In genomic region chr15:28123408-28124023, GRCh38 we compare ENCODE assay signal across 8 cellular contexts. TPM values are rescaled to one million over a fixed set of nuclear protein-coding genes. Genes with fewer than 3 reads are reported as not detected.
A peak's percentile ranks its signal among the peaks of the same experiment; 100 is the strongest.
DNase-seq lines count a peak whose midpoint lies in the region; ATAC-seq and TF ChIP-seq lines count a peak whose summit lies in the region.

No MANE protein-coding gene starts in this region.

- no peaks in the 10 kb centered on the region for H4K20me1 ChIP-seq in mammary epithelial cell (ENCODE audit: insufficient read depth, low read length)

- dilution Hi-C loops in mammary epithelial cell (cut with HindIII; ENCODE audit: low sequenced_read_pairs) = no loop called here

- WGBS in mammary epithelial cell (ENCODE audit: low coverage, missing lambda C conversion rate) = 8% methylated on average over 6 of the region's 6 CpGs

- no peaks in the 10 kb centered on the region for H3K79me2 ChIP-seq in mammary epithelial cell (ENCODE audit: insufficient read depth, low read length)

- in situ Hi-C loops in mammary epithelial cell (cut with MboI; ENCODE audit: low sequenced_read_pairs in 2 of 2) = loop anchor here in 1 of 2 donors (10.0 kb wide), 1 partner anchor 1229 kb away; no protein-coding TSS in a partner anchor

- H3K4me2 ChIP-seq in mammary epithelial cell (ENCODE audit: insufficient read depth, low read depth, low read length) = peak overlapping the region; percentile 11

- no peak overlapping the region for H3K4me3 ChIP-seq in CD4-positive, alpha-beta memory T cell (ENCODE audit: low read length in 2 of 2)
- no peak overlapping the region for H3K4me3 ChIP-seq in mammary epithelial cell (replicated peaks in 1 of 3; ENCODE audit: insufficient read depth in 1 of 3, low read depth in 2 of 3, low read length in 3 of 3)

- ATAC-seq in GM21576 (IDR thresholded peaks at IDR 0.05; ENCODE audit: unreplicated experiment) = peak; percentile 79
- no peak for ATAC-seq in GM21528 (IDR thresholded peaks at IDR 0.05; ENCODE audit: low FRiP score, unreplicated experiment)

- POLR2A ChIA-PET in CD4-positive, alpha-beta memory T cell (lab: Charles Lee; ENCODE audit: partially characterized antibody) = interaction anchor here (1.8 to 5.1 kb wide), 2 partner anchors 13 to 27 kb away, joined by 7 to 29 read pairs; no protein-coding TSS in a partner anchor

- peak overlapping the region in 1 of 7 donors; percentile 88 for H3K27ac Mint-ChIP-seq in CD4-positive, alpha-beta memory T cell
- H3K27ac Mint-ChIP-seq in immature natural killer cell = no peak overlapping the region

- H3K9me3 Mint-ChIP-seq in CD4-positive, alpha-beta memory T cell = no peaks in the 10 kb centered on the region
- H3K9me3 Mint-ChIP-seq in immature natural killer cell = no peaks in the 10 kb centered on the region

- H2AFZ ChIP-seq in mammary epithelial cell (ENCODE audit: low read depth, low read length) = no peak overlapping the region

- no peak overlapping the region for H3K9ac ChIP-seq in mammary epithelial cell (ENCODE audit: insufficient read depth, low read length)

- no TSS peak for BruUV-seq in mammary epithelial cell (replicated peaks; lab: Mats Ljungman, UMichigan)

- no peaks in the 10 kb centered on the region for H3K27me3 ChIP-seq in CD4-positive, alpha-beta memory T cell (ENCODE audit: insufficient read depth, low read length)
- H3K27me3 ChIP-seq in mammary epithelial cell (ENCODE audit: insufficient read depth, low read length) = no peaks in the 10 kb centered on the region

- H3K27ac ChIP-seq in CD4-positive, alpha-beta memory T cell (ENCODE audit: low read depth, low read length) = no peak overlapping the region
- peak overlapping the region; percentile 47 for H3K27ac ChIP-seq in mammary epithelial cell (ENCODE audit: insufficient read depth, low read depth, low read length)

- H3K4me1 Mint-ChIP-seq in CD4-positive, alpha-beta memory T cell = peaks cover 2 to 14% (median 5%) of the 10 kb centered on the region in 4 donors
- peaks cover 4 to 7% of the 10 kb centered on the region in 2 donors for H3K4me1 Mint-ChIP-seq in immature natural killer cell

- intact Hi-C loops in CD4-positive, alpha-beta memory T cell (cut with micrococcal nuclease) = loop anchor here (1.0 kb wide), 1 partner anchor 37 kb away; no protein-coding TSS in a partner anchor
- intact Hi-C loops in mammary epithelial cell (cut with micrococcal nuclease) = loop anchor here (1.0 to 10.0 kb wide), 3 partner anchors 37 to 1232 kb away; no protein-coding TSS in a partner anchor

- no peaks in the 10 kb centered on the region for H3K9me3 ChIP-seq in CD4-positive, alpha-beta memory T cell (ENCODE audit: control insufficient read depth in 1 of 2, low read length in 2 of 2)
- no peaks in the 10 kb centered on the region for H3K9me3 ChIP-seq in mammary epithelial cell (replicated peaks; ENCODE audit: insufficient read depth, low read length)

- no peaks in the 10 kb centered on the region for H3K27me3 Mint-ChIP-seq in CD4-positive, alpha-beta memory T cell
- H3K27me3 Mint-ChIP-seq in immature natural killer cell (ENCODE audit: low read depth in 3 of 3) = peaks cover 0 to 2% (median 0%) of the 10 kb centered on the region in 3 donors

- CTCF ChIA-PET in CD4-positive, alpha-beta memory T cell (lab: Charles Lee; ENCODE audit: partially characterized antibody) = interaction anchor here (0.6 to 7.0 kb wide), 19 partner anchors 9 to 137 kb away, joined by 3 to 68 read pairs (median 5); partner anchors contain the start of gene OCA2
- CTCF ChIA-PET in mammary epithelial cell (lab: Charles Lee; ENCODE audit: low non-redundant PET) = interaction anchor here (0.6 kb wide), 1 partner anchor 1232 kb away, joined by 3 read pairs; no protein-coding TSS in a partner anchor

- peak in 3 of 5 donors; percentile 20 to 39 (median 21) for DNase-seq in CD4-positive, alpha-beta memory T cell
- DNase-seq in NCI-H128 (lab: John Stamatoyannopoulos, UW; ENCODE audit: unreplicated experiment) (peak; percentile 7), T-helper 2 cell (peak in 3 of 5 experiments; percentile 28 to 55 (median 31)), mammary epithelial cell (peak; percentile 93), immature natural killer cell (peak; percentile 46 to 73 (median 51))
- peak; percentile 25 to 34 (median 26) for DNase-seq in stimulated activated CD4-positive, alpha-beta T cell treated with anti-CD3 and anti-CD28 coated beads, Interleukin-12 subunit alpha, Interleukin-12 subunit beta, amount 100 ng/mL, for 48 hours (ENCODE audit: low read depth in 2 of 3, low spot score in 1 of 3)

- H3K4me3 Mint-ChIP-seq in CD4-positive, alpha-beta memory T cell = no peak overlapping the region
- no peak overlapping the region for H3K4me3 Mint-ChIP-seq in immature natural killer cell

- H3K36me3 Mint-ChIP-seq in CD4-positive, alpha-beta memory T cell = peaks cover 32 to 50% of the 10 kb centered on the region in 2 donors
- H3K36me3 Mint-ChIP-seq in immature natural killer cell = peaks cover 19 to 34% (median 24%) of the 10 kb centered on the region in 3 donors

- peaks cover 9% of the 10 kb centered on the region for H3K36me3 ChIP-seq in CD4-positive, alpha-beta memory T cell (ENCODE audit: insufficient read depth, low read length)
- H3K36me3 ChIP-seq in mammary epithelial cell (ENCODE audit: insufficient read depth, low read length) = peaks cover 10% of the 10 kb centered on the region

- TF ChIP-seq CTCF in mammary epithelial cell (conservative IDR thresholded peaks at IDR 0.05 in 1 of 2, IDR thresholded peaks at IDR 0.05 in 1 of 2; ENCODE audit: extremely low read depth in 1 of 2, insufficient read depth in 1 of 2, low read depth in 1 of 2, low read length in 2 of 2) = peak; percentile 70 to 78

- no peaks in the 10 kb centered on the region for H3K4me1 ChIP-seq in CD4-positive, alpha-beta memory T cell (ENCODE audit: insufficient read depth, low read length)
- peaks cover 11% of the 10 kb centered on the region for H3K4me1 ChIP-seq in mammary epithelial cell (ENCODE audit: insufficient read depth, low read length)

RNA-seq across cellular contexts. Expression of gene OCA2, which starts 24.4 kb away (rescaled TPM):
- total RNA-seq in CD4-positive, alpha-beta memory T cell = not detected
- polyA plus RNA-seq in CD4-positive, alpha-beta memory T cell = not detected
- total RNA-seq in mammary epithelial cell = under 1 TPM in 1 of 2 donors, not detected in 1; 0.33 TPM
- not detected for polyA plus RNA-seq in mammary epithelial cell
- not detected for polyA minus RNA-seq in mammary epithelial cell
- under 1 TPM in 1 of 3 donors, not detected in 2; 0.50 TPM for polyA plus RNA-seq in immature natural killer cell

Comparison
In these comparisons a context has a peak if more than half of its experiments do, and no peak if none do; other contexts are left out.
1. DNase-seq: peak in every context shown above with its lines; median percentile 93 in mammary epithelial cell; 51 in immature natural killer cell; 31 in T-helper 2 cell; 26 in stimulated activated CD4-positive, alpha-beta T cell treated with anti-CD3 and anti-CD28 coated beads, Interleukin-12 subunit alpha, Interleukin-12 subunit beta, amount 100 ng/mL, for 48 hours; 21 in CD4-positive, alpha-beta memory T cell; 7 in NCI-H128.